Comparison of ENCODE assay signal across 8 cellular contexts in the genomic region with DNA sequence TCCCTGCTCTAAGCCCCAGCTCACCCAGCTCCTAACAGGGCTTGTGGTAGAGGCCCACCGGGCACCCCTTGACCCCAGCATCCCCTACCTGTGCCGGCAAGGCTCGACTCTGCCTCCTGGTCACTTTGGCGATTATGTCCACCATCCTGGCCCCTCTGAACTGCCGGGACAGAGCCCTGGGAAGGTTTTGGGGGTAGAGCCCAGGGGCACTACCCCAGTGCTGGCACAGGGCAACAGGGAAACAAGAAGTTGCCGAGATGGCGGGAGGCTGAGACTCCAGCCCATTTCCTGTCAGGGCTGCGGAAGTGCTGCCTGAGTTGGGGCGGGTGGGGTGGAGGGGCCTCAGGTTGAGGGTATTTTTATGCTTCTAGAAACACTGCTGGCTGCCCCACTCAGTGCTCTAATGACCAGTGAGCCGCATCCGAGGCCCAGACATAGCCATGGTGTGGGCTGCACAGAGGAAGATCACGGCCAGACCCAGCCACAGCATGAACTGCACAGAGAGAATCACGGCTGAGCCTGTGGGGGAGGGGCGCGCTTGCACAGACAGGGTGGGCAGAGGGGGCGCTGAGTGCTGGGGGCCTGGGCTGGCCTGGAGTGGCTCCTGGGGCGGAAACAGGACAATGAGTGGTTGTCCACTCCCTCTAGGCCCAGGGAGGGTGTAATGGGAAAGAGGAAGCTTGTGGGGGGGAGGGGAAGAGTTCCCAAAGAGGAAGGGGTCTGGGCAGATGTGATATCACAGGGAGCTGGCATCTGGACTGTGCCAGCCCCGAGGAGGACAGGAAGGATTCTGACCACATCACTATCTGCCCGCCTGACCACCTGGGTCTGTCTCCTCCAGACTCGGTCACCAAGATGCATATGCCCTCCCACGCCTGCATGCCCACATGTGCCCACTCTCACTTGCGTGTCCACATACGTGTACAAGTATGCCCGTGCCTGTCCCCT.
A peak's percentile ranks its signal among the peaks of the same experiment; 100 is the strongest.
DNase-seq lines count a peak whose midpoint lies in the region; ATAC-seq and TF ChIP-seq lines count a peak whose summit lies in the region.

No MANE protein-coding gene starts in this region.

- H3K36me3 Mint-ChIP-seq in nephron (ENCODE audit: low read depth) (no peaks in the 10 kb centered on the region), nephron progenitor cell (ENCODE audit: low read depth) (no peaks in the 10 kb centered on the region)

- H3K27ac Mint-ChIP-seq in nephron: peak overlapping the region in 2 of 3 experiments; percentile 14 to 64
- H3K27ac Mint-ChIP-seq in nephron progenitor cell: no peak overlapping the region

- DNase-seq in T follicular helper cell (ENCODE audit: low read depth): peak; percentile 34
- DNase-seq in NCI-H1105 treated with DMSO at 0.1 percent for 48 hours (lab: John Stamatoyannopoulos, UW): no peak
- DNase-seq in nephron progenitor cell: no peak
- no peak for DNase-seq in NCI-H524 treated with DMSO at 0.1 percent for 48 hours (lab: John Stamatoyannopoulos, UW)

- H3K4me3 Mint-ChIP-seq in nephron (no peak overlapping the region), nephron progenitor cell (no peak overlapping the region)

- H3K4me1 Mint-ChIP-seq in nephron (peaks cover 32% of the 10 kb centered on the region), nephron progenitor cell (peaks cover 72% of the 10 kb centered on the region)

- no peaks in the 10 kb centered on the region for H3K9me3 Mint-ChIP-seq in nephron
- H3K9me3 Mint-ChIP-seq in nephron progenitor cell: no peaks in the 10 kb centered on the region

- H3K27me3 Mint-ChIP-seq in nephron (ENCODE audit: low read depth) (peaks cover 21% of the 10 kb centered on the region), nephron progenitor cell (ENCODE audit: low read depth, poor library complexity) (peaks cover 5% of the 10 kb centered on the region)

- ATAC-seq in HG03108 (IDR thresholded peaks at IDR 0.05; ENCODE audit: unreplicated experiment): no peak

- H3K27ac ChIP-seq in angular gyrus (ENCODE audit: low read depth, low read length): peak overlapping the region; percentile 59

- TF ChIP-seq POLR2A in GM18526 (IDR thresholded peaks at IDR 0.05; ENCODE audit: extremely low read depth, insufficient read length): peak; percentile 62

- no peak for TF ChIP-seq CTCF in nephron (IDR thresholded peaks at IDR 0.05; ENCODE audit: unreplicated experiment in 3 of 3)
- no peak for TF ChIP-seq CTCF in nephron progenitor cell (IDR thresholded peaks at IDR 0.05)
